In the genomic region with DNA sequence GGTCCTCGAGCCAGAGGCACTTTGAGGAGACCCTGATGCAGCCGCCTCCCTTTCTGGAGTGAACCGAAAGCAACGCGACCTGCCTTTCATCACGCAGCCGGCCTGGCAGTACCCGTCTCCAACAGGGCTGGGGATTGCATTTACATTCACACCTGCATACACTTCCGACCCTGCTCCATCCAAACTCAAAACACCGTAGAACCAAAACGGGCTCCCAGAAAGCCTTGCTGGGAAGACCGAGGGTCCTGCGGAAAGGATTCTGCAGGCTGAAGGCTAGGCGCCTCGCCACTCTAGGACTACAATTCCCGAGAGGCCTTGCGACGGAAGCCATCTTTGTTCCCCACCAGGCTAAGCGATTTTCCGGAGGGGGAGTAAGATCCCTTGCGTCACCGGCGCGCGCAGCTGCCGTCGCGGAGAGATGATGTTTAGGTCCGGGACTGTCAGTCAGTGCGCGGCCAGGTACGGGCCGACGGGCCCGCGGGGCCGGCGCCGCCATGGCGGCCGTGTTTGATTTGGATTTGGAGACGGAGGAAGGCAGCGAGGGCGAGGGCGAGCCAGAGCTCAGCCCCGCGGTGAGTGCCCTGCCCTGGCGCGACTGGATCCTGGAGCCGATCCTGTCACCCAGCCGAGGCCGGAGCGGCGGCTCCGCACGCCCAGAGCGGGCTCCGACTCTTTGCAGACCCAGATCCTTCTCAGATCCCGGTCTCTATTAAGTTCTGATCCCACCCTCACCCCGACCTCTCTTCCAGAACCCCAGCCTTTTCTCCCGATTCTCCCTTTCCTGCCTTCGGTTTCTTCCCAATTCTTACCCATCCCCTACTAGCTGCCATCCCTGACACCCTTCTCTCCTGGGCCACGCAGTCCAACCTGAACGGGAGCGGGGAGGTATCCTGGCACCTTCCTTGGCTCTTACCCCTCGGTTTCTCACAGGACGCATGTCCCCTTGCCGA, we compare ENCODE assay signal across 8 cellular contexts. TPM values are rescaled to one million over a fixed set of nuclear protein-coding genes. Genes with fewer than 3 reads are reported as not detected.
DNase-seq lines count a peak whose midpoint lies in the region; ATAC-seq and TF ChIP-seq lines count a peak whose summit lies in the region.

A gene (plus strand): TSS at position 443 of the 950 bp plus-strand sequence. CDS start 52 bp downstream, at position 495.

- TF ChIP-seq CTCF in activated B cell treated with CpG ODN at 0.5 μM for 24 hours (IDR thresholded peaks at IDR 0.05) = no peak

- ATAC-seq in GM18907 (IDR thresholded peaks at IDR 0.05; ENCODE audit: unreplicated experiment) (peak; percentile 78), HG03175 (IDR thresholded peaks at IDR 0.05; ENCODE audit: unreplicated experiment) (peak; percentile 85), activated B cell treated with CpG ODN at 0.5 μM for 24 hours (ENCODE audit: low read depth) (peak; percentile 81)

- H3K9me3 Mint-ChIP-seq in activated B cell treated with CpG ODN at 0.5 μM for 24 hours (no peaks in the 10 kb centered on the region), immature natural killer cell (no peaks in the 10 kb centered on the region)

- intact Hi-C loops in activated B cell treated with CpG ODN at 0.5 μM for 24 hours (cut with micrococcal nuclease) = loop anchor here (1.0 to 2.0 kb wide), 11 partner anchors 8 to 78 kb away; a partner anchor contains a TSS

- POLR2A ChIA-PET in activated B cell treated with CpG ODN at 0.5 μM for 24 hours (lab: Charles Lee) = interaction anchor here (0.6 to 26.0 kb wide), 12 partner anchors 9 to 1313 kb away, joined by 3 to 1417 read pairs (median 7); a partner anchor contains a TSS

- H3K27me3 Mint-ChIP-seq in activated B cell treated with CpG ODN at 0.5 μM for 24 hours (no peaks in the 10 kb centered on the region), immature natural killer cell (ENCODE audit: low read depth in 3 of 3) (peaks cover 10 to 19% (median 12%) of the 10 kb centered on the region in 3 donors)

- peaks cover 42% of the 10 kb centered on the region for H3K4me1 Mint-ChIP-seq in activated B cell treated with CpG ODN at 0.5 μM for 24 hours
- peaks cover 48 to 50% of the 10 kb centered on the region in 2 donors for H3K4me1 Mint-ChIP-seq in immature natural killer cell

- peaks cover 36% of the 10 kb centered on the region for H3K36me3 Mint-ChIP-seq in activated B cell treated with CpG ODN at 0.5 μM for 24 hours (ENCODE audit: low read depth)
- H3K36me3 Mint-ChIP-seq in immature natural killer cell = peaks cover 5 to 7% (median 7%) of the 10 kb centered on the region in 3 donors

- in situ Hi-C loops in ACHN (cut with HindIII; ENCODE audit: low pct_ligation_motif_present, low pct_unique_long_range_greater_than_20kb, low sequenced_read_pairs) = no loop called here

- peak within 1 kb of the TSS; percentile 98 for H3K4me3 Mint-ChIP-seq in activated B cell treated with CpG ODN at 0.5 μM for 24 hours
- peak within 1 kb of the TSS; percentile 95 to 99 (median 99) for H3K4me3 Mint-ChIP-seq in immature natural killer cell

- H3K27ac ChIP-seq in caudate nucleus (ENCODE audit: low read depth, low read length) = peak within 1 kb of the TSS; percentile 95

- CTCF ChIA-PET in activated B cell treated with CpG ODN at 0.5 μM for 24 hours (lab: Charles Lee) = interaction anchor here (1.0 to 1.2 kb wide), 2 partner anchors 25 to 27 kb away, joined by 3 to 4 read pairs; a partner anchor contains a TSS

- DNase-seq in ACHN (peak; percentile 95), NCI-H345 (lab: John Stamatoyannopoulos, UW) (peak; percentile 98), activated B cell treated with CpG ODN at 0.5 μM for 24 hours (peak; percentile 99), caudate nucleus (lab: John Stamatoyannopoulos, UW) (peak; percentile 83 to 99 (median 96)), immature natural killer cell (peak; percentile 97 to 98 (median 97)), smooth muscle cell of the brain vasculature (ENCODE audit: low read depth, low spot score) (peak; percentile 93)

- H3K27ac Mint-ChIP-seq in activated B cell treated with CpG ODN at 0.5 μM for 24 hours (peak within 1 kb of the TSS; percentile 93), immature natural killer cell (peak within 1 kb of the TSS; percentile 92 to 98 (median 96))

RNA-seq across cellular contexts. Expression of the gene that starts here (rescaled TPM):
- 66.9 and 74.5 TPM in 2 replicates for total RNA-seq in activated B cell treated with CpG ODN at 0.5 μM for 24 hours
- 10 to 100 TPM; 71.5 to 96.5 (median 74.9) TPM for polyA plus RNA-seq in immature natural killer cell

Comparison
In these comparisons a context has a peak if more than half of its experiments do, and no peak if none do; other contexts are left out.
1. Peak in every context shown above with its lines: DNase-seq, ATAC-seq and H3K27ac ChIP-seq.